27 cellular contexts compared by ENCODE assay signal in genomic region chr14:90742709-90743108, GRCh38.
DNase-seq lines count a peak whose midpoint lies in the region; ATAC-seq and TF ChIP-seq lines count a peak whose summit lies in the region.
"Had no signal": no experiment of that assay in that cellular context is flagged by ENCODE, and none has a peak within 500 bp of the region (broad histone marks: within the 10 kb centered on the region; RNA-seq: fewer than 3 reads in every experiment).

No MANE protein-coding gene starts in this region.

- no peaks in the 10 kb centered on the region for H3K36me3 Mint-ChIP-seq in CD8-positive, alpha-beta memory T cell
- H3K36me3 Mint-ChIP-seq: activated naive CD4-positive, alpha-beta T cell treated with anti-CD3 and anti-CD28 coated beads, Interleukin-2, amount 50 U/mL, for 24 hours; stimulated activated effector memory CD8-positive, alpha-beta T cell treated with anti-CD3 and anti-CD28 coated beads, Interleukin-12 subunit alpha, Interleukin-12 subunit beta, amount 100 ng/mL, for 72 hours had no signal

- intact Hi-C loops in Right ventricle myocardium inferior (cut with DNase I) (no loop called here), cardiac septum (cut with DNase I) (no loop called here)

- H3K4me1 ChIP-seq in skeletal muscle tissue (ENCODE audit: control insufficient read depth in 3 of 3, insufficient read depth in 3 of 3, low read length in 3 of 3) (peaks cover 28 to 45% (median 35%) of the 10 kb centered on the region in 3 donors), suprapubic skin (no peaks in the 10 kb centered on the region)
- H3K4me1 ChIP-seq in CD8-positive, alpha-beta memory T cell (ENCODE audit: insufficient read depth, low read length), result no peaks in the 10 kb centered on the region

- DNase-seq in Right ventricle myocardium inferior (ENCODE audit: missing footprints), result no peak
- no peak for DNase-seq in cardiac septum (ENCODE audit: low spot score)
- DNase-seq in left lobe of liver (ENCODE audit: low spot score), result peak; percentile 19
- DNase-seq in suprapubic skin (ENCODE audit: low spot score in 2 of 2), result no peak
- DNase-seq in HK-2 (ENCODE audit: unreplicated experiment), result no peak
- no peak for DNase-seq in CD8-positive, alpha-beta memory T cell
- DNase-seq: CD4-positive, alpha-beta T cell; foreskin fibroblast; Kasumi-1; lower lobe of right lung; mucosa of descending colon; NCI-H187; NCI-H774; RPMI8226; stimulated activated CD4-positive, alpha-beta T cell treated with anti-CD3 and anti-CD28 coated beads, Interleukin-2, amount 100 ng/mL, for 48 hours; WERI-Rb-1 had no signal

- no peaks in the 10 kb centered on the region for H3K36me3 ChIP-seq in skeletal muscle tissue (ENCODE audit: control insufficient read depth in 3 of 3, insufficient read depth in 3 of 3, low read length in 3 of 3)
- H3K36me3 ChIP-seq in suprapubic skin, result no peaks in the 10 kb centered on the region
- no peaks in the 10 kb centered on the region for H3K36me3 ChIP-seq in CD8-positive, alpha-beta memory T cell (ENCODE audit: insufficient read depth, low read length)
- H3K36me3 ChIP-seq: lower lobe of right lung had no signal

- H3K27ac ChIP-seq in skeletal muscle tissue (ENCODE audit: low read depth, low read length) (peak overlapping the region; percentile 44), suprapubic skin (no peak overlapping the region)
- no peak overlapping the region for H3K27ac ChIP-seq in CD8-positive, alpha-beta memory T cell (ENCODE audit: low read depth, low read length)
- H3K27ac ChIP-seq: 22Rv1, epithelial cell of prostate, lower lobe of right lung, SK-N-MC, tibial nerve, WERI-Rb-1 had no signal

- H3K4me3 ChIP-seq in skeletal muscle tissue (ENCODE audit: low read length in 3 of 3) (no peak overlapping the region), suprapubic skin (no peak overlapping the region)
- H3K4me3 ChIP-seq in CD8-positive, alpha-beta memory T cell (ENCODE audit: low read length), result no peak overlapping the region
- H3K4me3 ChIP-seq: lower lobe of right lung, mucosa of descending colon, SK-N-MC, tibial nerve had no signal

- H3K4me1 Mint-ChIP-seq in CD8-positive, alpha-beta memory T cell, result no peaks in the 10 kb centered on the region
- H3K4me1 Mint-ChIP-seq: activated naive CD4-positive, alpha-beta T cell treated with anti-CD3 and anti-CD28 coated beads, Interleukin-2, amount 50 U/mL, for 24 hours; stimulated activated effector memory CD8-positive, alpha-beta T cell treated with anti-CD3 and anti-CD28 coated beads, Interleukin-12 subunit alpha, Interleukin-12 subunit beta, amount 100 ng/mL, for 72 hours had no signal

- 80% methylated on average over 6 of the region's 6 CpGs for WGBS in suprapubic skin

- POLR2A ChIA-PET in CD8-positive, alpha-beta memory T cell (lab: Charles Lee), result no interaction called here

- H3K9me3 ChIP-seq in skeletal muscle tissue (ENCODE audit: control insufficient read depth in 3 of 3, low read length in 3 of 3), result no peaks in the 10 kb centered on the region
- no peaks in the 10 kb centered on the region for H3K9me3 ChIP-seq in suprapubic skin
- H3K9me3 ChIP-seq in CD8-positive, alpha-beta memory T cell (ENCODE audit: low read length), result no peaks in the 10 kb centered on the region
- H3K9me3 ChIP-seq: lower lobe of right lung, mucosa of descending colon had no signal

- peaks cover 0 to 5% of the 10 kb centered on the region in 2 donors for H3K27me3 Mint-ChIP-seq in CD8-positive, alpha-beta memory T cell
- H3K27me3 Mint-ChIP-seq: activated naive CD4-positive, alpha-beta T cell treated with anti-CD3 and anti-CD28 coated beads, Interleukin-2, amount 50 U/mL, for 24 hours; CD4-positive, alpha-beta T cell had no signal

- TF ChIP-seq POLR2A in suprapubic skin (IDR thresholded peaks at IDR 0.05), result no peak

- no peak for TF ChIP-seq EP300 in suprapubic skin (IDR thresholded peaks at IDR 0.05)

- H3K27me3 ChIP-seq in skeletal muscle tissue (ENCODE audit: control insufficient read depth in 3 of 3, insufficient read depth in 3 of 3, low read length in 3 of 3) (no peaks in the 10 kb centered on the region), suprapubic skin (no peaks in the 10 kb centered on the region)
- H3K27me3 ChIP-seq in CD8-positive, alpha-beta memory T cell (ENCODE audit: insufficient read depth, low read length, poor library complexity, severe bottlenecking), result no peaks in the 10 kb centered on the region
- H3K27me3 ChIP-seq: tibial nerve had no signal

- CTCF ChIA-PET in CD8-positive, alpha-beta memory T cell (lab: Charles Lee), result no interaction called here

- no peak overlapping the region for H3K27ac Mint-ChIP-seq in CD8-positive, alpha-beta memory T cell
- H3K27ac Mint-ChIP-seq: activated naive CD4-positive, alpha-beta T cell treated with anti-CD3 and anti-CD28 coated beads, Interleukin-2, amount 50 U/mL, for 24 hours; activated T-helper 1 cell treated with anti-CD3 and anti-CD28 coated beads, Interleukin-12 subunit alpha, Interleukin-12 subunit beta, Interleukin-2, Interleukin-4 antibody, amounts not matched to agents 30 ng/mL and 10 ng/mL and 1 ng/mL, durations not matched to agents 14 hours and 24 hours and 36 hours; CD4-positive, alpha-beta T cell; stimulated activated effector memory CD8-positive, alpha-beta T cell treated with anti-CD3 and anti-CD28 coated beads, Interleukin-12 subunit alpha, Interleukin-12 subunit beta, amount 100 ng/mL, for 72 hours had no signal

- no peak for TF ChIP-seq CTCF in suprapubic skin (IDR thresholded peaks at IDR 0.05)

- no peak overlapping the region for H3K4me3 Mint-ChIP-seq in CD8-positive, alpha-beta memory T cell
- H3K4me3 Mint-ChIP-seq: activated naive CD4-positive, alpha-beta T cell treated with anti-CD3 and anti-CD28 coated beads, Interleukin-2, amount 50 U/mL, for 24 hours; activated T-helper 1 cell treated with anti-CD3 and anti-CD28 coated beads, Interleukin-12 subunit alpha, Interleukin-12 subunit beta, Interleukin-2, Interleukin-4 antibody, amounts not matched to agents 30 ng/mL and 10 ng/mL and 1 ng/mL, durations not matched to agents 14 hours and 24 hours and 36 hours; CD4-positive, alpha-beta T cell; stimulated activated effector memory CD8-positive, alpha-beta T cell treated with anti-CD3 and anti-CD28 coated beads, Interleukin-12 subunit alpha, Interleukin-12 subunit beta, amount 100 ng/mL, for 72 hours had no signal

- no peaks in the 10 kb centered on the region for H3K9me3 Mint-ChIP-seq in CD8-positive, alpha-beta memory T cell
- H3K9me3 Mint-ChIP-seq: activated naive CD4-positive, alpha-beta T cell treated with anti-CD3 and anti-CD28 coated beads, Interleukin-2, amount 50 U/mL, for 24 hours; activated T-helper 1 cell treated with anti-CD3 and anti-CD28 coated beads, Interleukin-12 subunit alpha, Interleukin-12 subunit beta, Interleukin-2, Interleukin-4 antibody, amounts not matched to agents 30 ng/mL and 10 ng/mL and 1 ng/mL, durations not matched to agents 14 hours and 24 hours and 36 hours; CD4-positive, alpha-beta T cell; stimulated activated effector memory CD8-positive, alpha-beta T cell treated with anti-CD3 and anti-CD28 coated beads, Interleukin-12 subunit alpha, Interleukin-12 subunit beta, amount 100 ng/mL, for 72 hours had no signal

- peak; percentile 75 for ATAC-seq in Right ventricle myocardium inferior
- no peak for ATAC-seq in left lobe of liver
- no peak for ATAC-seq in GM21529 (IDR thresholded peaks at IDR 0.05; ENCODE audit: unreplicated experiment)
- ATAC-seq: HCT116; HepG2; lower lobe of right lung; mucosa of descending colon; stimulated activated effector memory CD8-positive, alpha-beta T cell treated with anti-CD3 and anti-CD28 coated beads, Interleukin-12 subunit alpha, Interleukin-12 subunit beta, amount 100 ng/mL, for 72 hours had no signal

- no peak overlapping the region for H3K9ac ChIP-seq in skeletal muscle tissue (ENCODE audit: low read depth in 1 of 3, low read length in 3 of 3)
